Comparison of ENCODE assay signal across 1 cellular context in the genomic region with DNA sequence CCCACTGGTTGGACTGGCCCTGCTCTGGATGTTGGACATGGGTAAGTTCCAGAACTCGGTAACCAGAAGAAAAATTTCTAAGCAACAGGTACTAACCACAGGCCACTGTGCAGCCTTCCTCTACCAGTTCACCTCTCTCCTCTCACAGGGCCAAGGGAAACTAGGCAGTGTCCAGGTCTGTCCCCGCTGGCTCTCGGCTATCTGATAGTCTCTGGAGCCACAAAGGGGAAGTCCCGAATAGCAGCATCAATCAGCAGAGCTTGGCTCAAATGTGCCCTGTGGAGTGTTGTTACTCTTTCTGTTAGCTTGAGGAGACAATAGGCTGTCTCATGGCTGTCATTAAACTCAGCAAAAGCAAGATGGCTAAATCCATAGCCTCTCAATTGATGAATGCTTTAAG.
TF ChIP-seq lines count a peak whose summit lies in the region.

No MANE protein-coding gene starts in this region.

TF ChIP-seq in GM12878, 131 proteins besides CTCF, POLR2A, EP300 and RAD21:
- TF ChIP-seq MYB (IDR thresholded peaks at IDR 0.05; ENCODE audit: borderline replicate concordance, low read depth, low read length) (no peak), ZSCAN29 (IDR thresholded peaks at IDR 0.05) (no peak), SRF (IDR thresholded peaks at IDR 0.05; ENCODE audit: low read depth in 2 of 2, low read length in 2 of 2) (no peak)
